Comparison of ENCODE assay signal across 16 cellular contexts in genomic region chr16:55039042-55039441, GRCh38.
DNase-seq lines count a peak whose midpoint lies in the region; ATAC-seq and TF ChIP-seq lines count a peak whose summit lies in the region.
"Had no signal": no experiment of that assay in that cellular context is flagged by ENCODE, and none has a peak within 500 bp of the region (broad histone marks: within the 10 kb centered on the region; RNA-seq: fewer than 3 reads in every experiment).

No MANE protein-coding gene starts in this region.

- in situ Hi-C loops in mammary epithelial cell (cut with MboI; ENCODE audit: low sequenced_read_pairs in 2 of 2) = no loop called here

- no peak overlapping the region for H2BK120ac ChIP-seq in neuronal stem cell (ENCODE audit: low read depth, low read length)

- no peak overlapping the region for H2BK15ac ChIP-seq in neuronal stem cell (ENCODE audit: low read length)

- H3K79me2 ChIP-seq in mammary epithelial cell (ENCODE audit: insufficient read depth, low read length) = no peaks in the 10 kb centered on the region

- H3K27me3 Mint-ChIP-seq in MCF 10A (ENCODE audit: insufficient read depth, unreplicated experiment) = no peaks in the 10 kb centered on the region
- H3K27me3 Mint-ChIP-seq: B cell had no signal

- H4K91ac ChIP-seq in neuronal stem cell (ENCODE audit: low read depth, low read length, poor library complexity) = peak overlapping the region; percentile 15

- H3K9me3 ChIP-seq in breast epithelium (no peaks in the 10 kb centered on the region), mammary epithelial cell (replicated peaks; ENCODE audit: insufficient read depth, low read length) (no peaks in the 10 kb centered on the region), neuronal stem cell (replicated peaks in 1 of 2; ENCODE audit: control insufficient read depth in 2 of 2, insufficient read depth in 1 of 2, low read depth in 1 of 2, low read length in 2 of 2) (no peaks in the 10 kb centered on the region)
- H3K9me3 ChIP-seq: BLaER1 treated with 17β-estradiol and CSF1 and Interleukin-3, amounts not matched to agents 10 nM and 100 nM had no signal

- H3K27ac ChIP-seq in breast epithelium (no peak overlapping the region), mammary epithelial cell (ENCODE audit: insufficient read depth, low read depth, low read length) (peak overlapping the region; percentile 21), neuronal stem cell (replicated peaks; ENCODE audit: low read length) (no peak overlapping the region)
- H3K27ac ChIP-seq: BLaER1 treated with 17β-estradiol and CSF1 and Interleukin-3, amounts not matched to agents 10 nM and 100 nM had no signal

- H3K18ac ChIP-seq in neuronal stem cell (ENCODE audit: low read length) = no peak overlapping the region

- H3K14ac ChIP-seq in neuronal stem cell (ENCODE audit: low read length) = no peak overlapping the region

- no peak for TF ChIP-seq CTCF in MCF 10A (IDR thresholded peaks at IDR 0.05; ENCODE audit: unreplicated experiment)
- no peak for TF ChIP-seq CTCF in breast epithelium (IDR thresholded peaks at IDR 0.05)
- TF ChIP-seq CTCF in mammary epithelial cell (conservative IDR thresholded peaks at IDR 0.05 in 1 of 2, IDR thresholded peaks at IDR 0.05 in 1 of 2; ENCODE audit: extremely low read depth in 1 of 2, insufficient read depth in 1 of 2, low read depth in 1 of 2, low read length in 2 of 2) = no peak

- no peaks in the 10 kb centered on the region for H3K79me1 ChIP-seq in neuronal stem cell (ENCODE audit: low read depth, low read length)

- no peak overlapping the region for H3K23ac ChIP-seq in neuronal stem cell (ENCODE audit: low read depth, low read length, poor library complexity)

- no peak overlapping the region for H3K4ac ChIP-seq in neuronal stem cell (ENCODE audit: low read length)

- H2AFZ ChIP-seq in mammary epithelial cell (ENCODE audit: low read depth, low read length) = no peak overlapping the region
- no peak overlapping the region for H2AFZ ChIP-seq in neuronal stem cell (ENCODE audit: low read length)

- TF ChIP-seq POLR2A in breast epithelium (IDR thresholded peaks at IDR 0.05) = no peak

- peaks cover 18% of the 10 kb centered on the region for H3K4me1 Mint-ChIP-seq in MCF 10A (ENCODE audit: insufficient read depth, unreplicated experiment)
- H3K4me1 Mint-ChIP-seq: B cell had no signal

- H3K9ac ChIP-seq in mammary epithelial cell (ENCODE audit: insufficient read depth, low read length) (no peak overlapping the region), neuronal stem cell (ENCODE audit: low read depth, low read length, poor library complexity) (peak overlapping the region; percentile 5)
- H3K9ac ChIP-seq: BLaER1 treated with 17β-estradiol and CSF1 and Interleukin-3, amounts not matched to agents 10 nM and 100 nM had no signal

- dilution Hi-C loops in mammary epithelial cell (cut with HindIII; ENCODE audit: low sequenced_read_pairs) = no loop called here

- H3K27ac Mint-ChIP-seq in MCF 10A (ENCODE audit: low read depth, unreplicated experiment) = peak overlapping the region; percentile 59
- H3K27ac Mint-ChIP-seq: B cell; CD8-positive, alpha-beta T cell had no signal

- H3K4me2 ChIP-seq in mammary epithelial cell (ENCODE audit: insufficient read depth, low read depth, low read length) (peak overlapping the region; percentile 17), neuronal stem cell (ENCODE audit: insufficient read depth, low read length, poor library complexity, severe bottlenecking) (no peak overlapping the region)
- H3K4me2 ChIP-seq: BLaER1 treated with 17β-estradiol and CSF1 and Interleukin-3, amounts not matched to agents 10 nM and 100 nM had no signal

- H3K4me1 ChIP-seq in breast epithelium = no peaks in the 10 kb centered on the region
- peaks cover 15% of the 10 kb centered on the region for H3K4me1 ChIP-seq in mammary epithelial cell (ENCODE audit: insufficient read depth, low read length)
- H3K4me1 ChIP-seq in neuronal stem cell (ENCODE audit: control insufficient read depth in 2 of 2, insufficient read depth in 1 of 2, low read depth in 1 of 2, low read length in 2 of 2) = no peaks in the 10 kb centered on the region

- no peak overlapping the region for H3K4me3 ChIP-seq in breast epithelium
- H3K4me3 ChIP-seq in mammary epithelial cell (replicated peaks in 1 of 3; ENCODE audit: insufficient read depth in 1 of 3, low read depth in 2 of 3, low read length in 3 of 3) = no peak overlapping the region
- no peak overlapping the region for H3K4me3 ChIP-seq in neuronal stem cell (ENCODE audit: low read length in 2 of 2)
- H3K4me3 ChIP-seq: BLaER1 treated with 17β-estradiol and CSF1 and Interleukin-3, amounts not matched to agents 10 nM and 100 nM had no signal

- H3K4me3 Mint-ChIP-seq in MCF 10A (ENCODE audit: unreplicated experiment) = no peak overlapping the region
- H3K4me3 Mint-ChIP-seq: B cell; CD8-positive, alpha-beta T cell had no signal

- no peak overlapping the region for H2BK5ac ChIP-seq in neuronal stem cell (ENCODE audit: low read length)

- H3K36me3 ChIP-seq in breast epithelium (no peaks in the 10 kb centered on the region), mammary epithelial cell (ENCODE audit: insufficient read depth, low read length) (no peaks in the 10 kb centered on the region), neuronal stem cell (replicated peaks in 1 of 2; ENCODE audit: control insufficient read depth in 2 of 2, insufficient read depth in 2 of 2, low read length in 2 of 2) (no peaks in the 10 kb centered on the region)
- H3K36me3 ChIP-seq: BLaER1 treated with 17β-estradiol and CSF1 and Interleukin-3, amounts not matched to agents 10 nM and 100 nM had no signal

- H2AK5ac ChIP-seq in neuronal stem cell (ENCODE audit: low read depth, low read length) = no peak overlapping the region

- H4K20me1 ChIP-seq in mammary epithelial cell (ENCODE audit: insufficient read depth, low read length) = no peaks in the 10 kb centered on the region
- H4K20me1 ChIP-seq: BLaER1 treated with 17β-estradiol and CSF1 and Interleukin-3, amounts not matched to agents 10 nM and 100 nM had no signal

- WGBS in mammary epithelial cell (ENCODE audit: low coverage, missing lambda C conversion rate) = 58% methylated on average over 6 of the region's 6 CpGs
- no CpG with 5 or more reads among the region's 6 CpGs for WGBS in neuronal stem cell (ENCODE audit: extremely low coverage in 2 of 2, insufficient read length in 2 of 2, insufficient replicate concordance in 1 of 2), 2 donors

- DNase-seq in MCF 10A (ENCODE audit: unreplicated experiment) = no peak
- DNase-seq in breast epithelium (ENCODE audit: low spot score in 2 of 2) = no peak
- DNase-seq in mammary epithelial cell = no peak
- DNase-seq in neuronal stem cell (ENCODE audit: low spot score) = no peak
- no peak for DNase-seq in AML-193 (lab: John Stamatoyannopoulos, UW)
- DNase-seq in kidney glomerular epithelial cell (lab: John Stamatoyannopoulos, UW) = no peak
- DNase-seq: 8988T; Calu3; CD8-positive, alpha-beta T cell; DMS79 treated with DMSO at 0.1 percent for 48 hours; GF-D8; GOT3; H7 had no signal

- H3K36me3 Mint-ChIP-seq in MCF 10A (ENCODE audit: insufficient read depth, unreplicated experiment) = no peaks in the 10 kb centered on the region
- H3K36me3 Mint-ChIP-seq: CD8-positive, alpha-beta T cell had no signal

- H3K27me3 ChIP-seq in breast epithelium (no peaks in the 10 kb centered on the region), mammary epithelial cell (ENCODE audit: insufficient read depth, low read length) (no peaks in the 10 kb centered on the region), neuronal stem cell (ENCODE audit: control insufficient read depth in 3 of 3, insufficient read depth in 3 of 3, low read depth in 1 of 3, low read length in 3 of 3) (peaks cover 0 to 10% (median 0%) of the 10 kb centered on the region in 3 experiments)
- H3K27me3 ChIP-seq: BLaER1 treated with 17β-estradiol and CSF1 and Interleukin-3, amounts not matched to agents 10 nM and 100 nM had no signal

- H4K8ac ChIP-seq in neuronal stem cell (ENCODE audit: low read depth, low read length) = no peak overlapping the region

- CTCF ChIA-PET in MCF 10A (lab: Yijun Ruan, JAX) (interaction anchor here (0.6 to 1.2 kb wide), 3 partner anchors 10 to 414 kb away, joined by 3 read pairs; no protein-coding TSS in a partner anchor), mammary epithelial cell (lab: Charles Lee; ENCODE audit: low non-redundant PET) (no interaction called here)

- POLR2A ChIA-PET in MCF 10A (lab: Yijun Ruan, JAX) = interaction anchor here (0.6 kb wide), 1 partner anchor 298 kb away, joined by 3 read pairs; no protein-coding TSS in a partner anchor

- intact Hi-C loops in MCF 10A (cut with micrococcal nuclease) (loop anchor here (5.0 kb wide), 1 partner anchor 218 kb away; no protein-coding TSS in a partner anchor), breast epithelium (cut with DNase I; ENCODE audit: low total_unique reads) (no loop called here), mammary epithelial cell (cut with micrococcal nuclease) (loop anchor here (5.0 to 10.0 kb wide), 3 partner anchors 102 to 754 kb away; partner anchors contain the start of gene IRX3)

- BruUV-seq in MCF 10A (replicated peaks; lab: Mats Ljungman, UMichigan) (no TSS peak), mammary epithelial cell (replicated peaks; lab: Mats Ljungman, UMichigan) (no TSS peak)

- H2BK12ac ChIP-seq in neuronal stem cell (ENCODE audit: low read length) = no peak overlapping the region

- ATAC-seq in HG03159 (IDR thresholded peaks at IDR 0.05; ENCODE audit: unreplicated experiment) = no peak
- ATAC-seq: CD8-positive, alpha-beta T cell had no signal

- H3K9me3 Mint-ChIP-seq in MCF 10A (ENCODE audit: unreplicated experiment) = no peaks in the 10 kb centered on the region
- H3K9me3 Mint-ChIP-seq: CD8-positive, alpha-beta T cell had no signal
